Comparison of ENCODE assay signal across 8 cellular contexts in the genomic region with DNA sequence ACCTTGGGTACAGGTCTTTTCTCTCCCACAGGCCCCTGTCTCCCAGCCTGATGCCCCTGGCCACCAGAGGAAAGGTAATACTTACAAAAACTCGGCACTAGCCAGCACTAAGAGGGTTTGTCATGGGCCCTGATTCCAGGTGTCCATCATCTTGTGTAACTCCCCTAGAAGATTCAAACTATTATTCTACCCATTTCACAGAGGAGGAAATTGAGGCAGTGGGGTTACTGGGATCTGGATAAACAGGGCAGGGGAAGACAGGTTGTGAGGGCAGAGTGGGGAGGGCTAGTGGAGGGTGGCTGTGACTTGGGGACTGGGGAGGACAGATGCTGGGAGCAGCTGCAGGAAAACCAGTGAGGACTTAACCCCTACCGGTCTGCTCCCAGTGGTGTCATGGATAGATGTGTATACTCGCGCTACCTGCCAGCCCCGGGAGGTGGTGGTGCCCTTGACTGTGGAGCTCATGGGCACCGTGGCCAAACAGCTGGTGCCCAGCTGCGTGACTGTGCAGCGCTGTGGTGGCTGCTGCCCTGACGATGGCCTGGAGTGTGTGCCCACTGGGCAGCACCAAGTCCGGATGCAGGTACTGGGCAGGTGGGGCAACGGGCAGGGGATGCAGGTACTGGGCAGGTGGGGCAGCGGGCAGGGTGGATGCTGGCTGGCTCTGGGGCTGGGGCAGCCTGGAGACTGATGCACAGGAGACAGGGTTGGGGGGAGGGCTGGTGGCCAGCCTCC. TPM values are rescaled to one million over a fixed set of nuclear protein-coding genes. Genes with fewer than 3 reads are reported as not detected.
A peak's percentile ranks its signal among the peaks of the same experiment; 100 is the strongest.
DNase-seq lines count a peak whose midpoint lies in the region; ATAC-seq and TF ChIP-seq lines count a peak whose summit lies in the region.

No MANE protein-coding gene starts in this region.

- H3K27ac ChIP-seq in AG04450 (ENCODE audit: low read depth, low read length) (no peak overlapping the region), cingulate gyrus (ENCODE audit: low read depth, low read length) (peak overlapping the region; percentile 88)
- H3K27ac ChIP-seq in naive thymus-derived CD4-positive, alpha-beta T cell (ENCODE audit: low read depth, low read length), result peak overlapping the region; percentile 71

- no peak for TF ChIP-seq CTCF in AG04450 (IDR thresholded peaks at IDR 0.05; ENCODE audit: low read depth, low read length)

- H3K9me3 ChIP-seq in AG04450 (ENCODE audit: control insufficient read depth, insufficient read depth, low read length), result no peaks in the 10 kb centered on the region
- H3K9me3 ChIP-seq in naive thymus-derived CD4-positive, alpha-beta T cell (ENCODE audit: control insufficient read depth in 2 of 3, low read length in 3 of 3), result no peaks in the 10 kb centered on the region

- H3K4me3 Mint-ChIP-seq in naive thymus-derived CD4-positive, alpha-beta T cell, result peak overlapping the region; percentile 65 to 90 (median 81)

- H3K9me3 Mint-ChIP-seq in naive thymus-derived CD4-positive, alpha-beta T cell, result no peaks in the 10 kb centered on the region

- POLR2A ChIA-PET in AG04450 (lab: Yijun Ruan, JAX), result interaction anchor here (0.5 to 0.6 kb wide), 2 partner anchors 20 to 33 kb away, joined by 4 read pairs; no protein-coding TSS in a partner anchor
- POLR2A ChIA-PET in naive thymus-derived CD4-positive, alpha-beta T cell (lab: Charles Lee), result interaction anchor here (0.5 to 8.3 kb wide), 9 partner anchors 10 to 1622 kb away, joined by 3 to 94 read pairs (median 3); a partner anchor contains a TSS

- H3K4me1 Mint-ChIP-seq in naive thymus-derived CD4-positive, alpha-beta T cell, result peaks cover 20 to 49% (median 41%) of the 10 kb centered on the region in 7 donors

- peaks cover 0 to 19% (median 6%) of the 10 kb centered on the region in 3 experiments for H3K36me3 ChIP-seq in naive thymus-derived CD4-positive, alpha-beta T cell (ENCODE audit: control insufficient read depth in 2 of 3, insufficient read depth in 3 of 3, low read length in 3 of 3)

- DNase-seq in AG04450 (ENCODE audit: low read depth, low spot score) (no peak), DMS153 treated with DMSO at 0.1 percent for 48 hours (lab: John Stamatoyannopoulos, UW; ENCODE audit: unreplicated experiment) (no peak), NCI-H2081 treated with DMSO at 0.1 percent for 48 hours (lab: John Stamatoyannopoulos, UW) (no peak), AG08395 (ENCODE audit: low spot score) (no peak)
- no peak for DNase-seq in Jurkat, Clone E6-1 (ENCODE audit: low read depth, low spot score)
- no peak for DNase-seq in naive thymus-derived CD4-positive, alpha-beta T cell
- no peak for DNase-seq in stimulated activated naive CD4-positive, alpha-beta T cell (lab: John Stamatoyannopoulos, UW)

- CTCF ChIA-PET in AG04450 (lab: Charles Lee), result no interaction called here
- CTCF ChIA-PET in naive thymus-derived CD4-positive, alpha-beta T cell (lab: Charles Lee), result no interaction called here

- no peak for ATAC-seq in naive thymus-derived CD4-positive, alpha-beta T cell

- H3K36me3 Mint-ChIP-seq in naive thymus-derived CD4-positive, alpha-beta T cell, result peaks cover 0 to 7% (median 0%) of the 10 kb centered on the region in 5 donors

- no peaks in the 10 kb centered on the region for H3K27me3 Mint-ChIP-seq in naive thymus-derived CD4-positive, alpha-beta T cell

- peak overlapping the region; percentile 66 for H3K4me3 ChIP-seq in AG04450 (ENCODE audit: low read depth, low read length)
- H3K4me3 ChIP-seq in Jurkat, Clone E6-1 (ENCODE audit: low read length), result peak overlapping the region; percentile 60
- peak overlapping the region; percentile 56 for H3K4me3 ChIP-seq in naive thymus-derived CD4-positive, alpha-beta T cell (ENCODE audit: low read length)

- intact Hi-C loops in naive thymus-derived CD4-positive, alpha-beta T cell (cut with micrococcal nuclease), result no loop called here

- H3K4me1 ChIP-seq in naive thymus-derived CD4-positive, alpha-beta T cell (ENCODE audit: control insufficient read depth in 2 of 2, insufficient read depth in 2 of 2, low read length in 2 of 2), result peaks cover 20 to 32% of the 10 kb centered on the region in 2 donors

- peak overlapping the region in 8 of 9 donors; percentile 48 to 89 (median 83) for H3K27ac Mint-ChIP-seq in naive thymus-derived CD4-positive, alpha-beta T cell

- H3K27me3 ChIP-seq in AG04450 (ENCODE audit: control insufficient read depth, insufficient read depth, low read length), result no peaks in the 10 kb centered on the region
- no peaks in the 10 kb centered on the region for H3K27me3 ChIP-seq in naive thymus-derived CD4-positive, alpha-beta T cell (ENCODE audit: control insufficient read depth in 2 of 2, insufficient read depth in 2 of 2, low read length in 2 of 2)

RNA-seq across cellular contexts. Expression of a gene that starts 1.2 kb away (rescaled TPM):
- polyA plus RNA-seq in AG04450 (2011; rRNA removed), result 11.8 and 15.7 TPM in 2 replicates
- polyA minus RNA-seq in AG04450 (2011; rRNA and poly(A)+ RNA removed), result 11.0 and 11.8 TPM in 2 replicates
- 119 TPM for polyA plus RNA-seq in Jurkat, Clone E6-1 (2012; ENCODE audit: insufficient read depth, insufficient read length)
- 10 to 100 TPM; 30.6 to 99.5 (median 88.0) TPM for total RNA-seq in naive thymus-derived CD4-positive, alpha-beta T cell
- polyA plus RNA-seq in naive thymus-derived CD4-positive, alpha-beta T cell, result 10 to 100 TPM; 12.9 to 15.3 TPM

RNA-seq across cellular contexts. Expression of a gene that starts 5.2 kb away (rescaled TPM):
- 18.7 and 28.4 TPM in 2 replicates for polyA plus RNA-seq in AG04450 (2011; rRNA removed)
- 14.5 and 19.4 TPM in 2 replicates for polyA minus RNA-seq in AG04450 (2011; rRNA and poly(A)+ RNA removed)
- polyA plus RNA-seq in Jurkat, Clone E6-1 (2012; ENCODE audit: insufficient read depth, insufficient read length), result 45.4 TPM
- total RNA-seq in naive thymus-derived CD4-positive, alpha-beta T cell, result 10 to 100 TPM; 39.3 to 61.7 (median 47.4) TPM
- polyA plus RNA-seq in naive thymus-derived CD4-positive, alpha-beta T cell, result 10 to 100 TPM; 24.3 to 26.7 TPM

RNA-seq across cellular contexts. Expression of a gene that starts 5.3 kb away (rescaled TPM):
- 29.9 and 39.0 TPM in 2 replicates for polyA plus RNA-seq in AG04450 (2011; rRNA removed)
- 21.6 and 24.2 TPM in 2 replicates for polyA minus RNA-seq in AG04450 (2011; rRNA and poly(A)+ RNA removed)
- polyA plus RNA-seq in Jurkat, Clone E6-1 (2012; ENCODE audit: insufficient read depth, insufficient read length), result 113 TPM
- total RNA-seq in naive thymus-derived CD4-positive, alpha-beta T cell, result 10 to 100 TPM; 20.3 to 46.6 (median 33.5) TPM
- polyA plus RNA-seq in naive thymus-derived CD4-positive, alpha-beta T cell, result 10 to 100 TPM; 61.8 to 81.4 TPM

RNA-seq across cellular contexts. Expression of a gene that starts 9.5 kb away (rescaled TPM):
- polyA plus RNA-seq in AG04450 (2011; rRNA removed), result 18.8 and 29.1 TPM in 2 replicates
- polyA minus RNA-seq in AG04450 (2011; rRNA and poly(A)+ RNA removed), result 13.4 and 17.1 TPM in 2 replicates
- 47.9 TPM for polyA plus RNA-seq in Jurkat, Clone E6-1 (2012; ENCODE audit: insufficient read depth, insufficient read length)
- 10 to 100 TPM; 47.8 to 94.0 (median 78.3) TPM for total RNA-seq in naive thymus-derived CD4-positive, alpha-beta T cell
- 10 to 100 TPM; 40.7 to 51.2 TPM for polyA plus RNA-seq in naive thymus-derived CD4-positive, alpha-beta T cell

RNA-seq across cellular contexts. Expression of a gene that starts 9.6 kb away (rescaled TPM):
- polyA plus RNA-seq in AG04450 (2011; rRNA removed), result 21.6 and 34.0 TPM in 2 replicates
- 32.8 and 42.3 TPM in 2 replicates for polyA minus RNA-seq in AG04450 (2011; rRNA and poly(A)+ RNA removed)
- 73.2 TPM for polyA plus RNA-seq in Jurkat, Clone E6-1 (2012; ENCODE audit: insufficient read depth, insufficient read length)
- total RNA-seq in naive thymus-derived CD4-positive, alpha-beta T cell, result 10 to 100 TPM; 24.0 to 53.0 (median 27.2) TPM
- polyA plus RNA-seq in naive thymus-derived CD4-positive, alpha-beta T cell, result 10 to 100 TPM; 50.0 to 53.7 TPM
